ENCODE assay signal across 18 cellular contexts in genomic region chr7:158497627-158498026, GRCh38.
"Had no signal": no experiment of that assay in that cellular context is flagged by ENCODE, and none has a peak within 500 bp of the region (broad histone marks: within the 10 kb centered on the region; RNA-seq: fewer than 3 reads in every experiment).

No MANE protein-coding gene starts in this region.

- H2AFZ ChIP-seq: parathyroid adenoma had no signal

- H3K36me3 ChIP-seq: colonic mucosa, lower lobe of right lung, tibial artery had no signal

- H3K4me3 ChIP-seq: colonic mucosa, lower lobe of right lung, smooth muscle cell, tibial artery had no signal

- H3K4me3 Mint-ChIP-seq: dendritic cell treated with granulocyte-macrophage colony-stimulating factor and Interleukin-4, amounts not matched to agents 40 ng/mL and 50 ng/mL, for 4 days; natural killer cell; stimulated activated naive CD8-positive, alpha-beta T cell treated with anti-CD3 and anti-CD28 coated beads, Interleukin-15, amount 100 ng/mL, for 72 hours; type B pancreatic cell had no signal

- H3K4me1 Mint-ChIP-seq: natural killer cell had no signal

- DNase-seq: colonic mucosa; effector memory CD4-positive, alpha-beta T cell; left ventricle myocardium superior; lower lobe of right lung; natural killer cell; stimulated activated CD4-positive, alpha-beta T cell treated with anti-CD3 and anti-CD28 coated beads, Interleukin-12 subunit alpha, Interleukin-12 subunit beta, amount 100 ng/mL, for 4 hours; stimulated activated CD4-positive, alpha-beta T cell treated with anti-CD3 and anti-CD28 coated beads, Interleukin-1b, Interleukin-23, amount 100 ng/mL, for 48 hours; stimulated activated CD4-positive, alpha-beta T cell treated with anti-CD3 and anti-CD28 coated beads, Interleukin-4, amount 100 ng/mL, for 1 hour; stimulated activated CD8-positive, alpha-beta memory T cell treated with anti-CD3 and anti-CD28 coated beads, Interleukin-4, amount 100 ng/mL, for 48 hours; stimulated activated naive CD4-positive, alpha-beta T cell; stimulated activated naive CD8-positive, alpha-beta T cell treated with anti-CD3 and anti-CD28 coated beads, Interleukin-15, amount 100 ng/mL, for 72 hours; tibial artery had no signal

- H3K27me3 ChIP-seq: colonic mucosa had no signal

- H3K27ac Mint-ChIP-seq: dendritic cell treated with granulocyte-macrophage colony-stimulating factor and Interleukin-4, amounts not matched to agents 40 ng/mL and 50 ng/mL, for 4 days; natural killer cell; progenitor cell of endocrine pancreas; stimulated activated naive CD8-positive, alpha-beta T cell treated with anti-CD3 and anti-CD28 coated beads, Interleukin-15, amount 100 ng/mL, for 72 hours; type B pancreatic cell had no signal

- H3K9me3 ChIP-seq: colonic mucosa, lower lobe of right lung, tibial artery had no signal

- H3K36me3 Mint-ChIP-seq: natural killer cell, type B pancreatic cell had no signal

- H3K27ac ChIP-seq: colonic mucosa, lower lobe of right lung, parathyroid adenoma, tibial artery had no signal

- H3K4me1 ChIP-seq: colonic mucosa, lower lobe of right lung, tibial artery had no signal

- H3K4me2 ChIP-seq: smooth muscle cell had no signal

- H3K79me2 ChIP-seq: parathyroid adenoma had no signal

- H3K9me3 Mint-ChIP-seq: dendritic cell treated with granulocyte-macrophage colony-stimulating factor and Interleukin-4, amounts not matched to agents 40 ng/mL and 50 ng/mL, for 4 days; natural killer cell; stimulated activated naive CD8-positive, alpha-beta T cell treated with anti-CD3 and anti-CD28 coated beads, Interleukin-15, amount 100 ng/mL, for 72 hours; type B pancreatic cell had no signal

- H3K9ac ChIP-seq: parathyroid adenoma had no signal

- ATAC-seq: left ventricle myocardium superior; lower lobe of right lung; natural killer cell; sciatic nerve; stimulated activated naive CD8-positive, alpha-beta T cell treated with anti-CD3 and anti-CD28 coated beads, Interleukin-15, amount 100 ng/mL, for 72 hours had no signal
